16 cellular contexts compared by ENCODE assay signal in the genomic region with DNA sequence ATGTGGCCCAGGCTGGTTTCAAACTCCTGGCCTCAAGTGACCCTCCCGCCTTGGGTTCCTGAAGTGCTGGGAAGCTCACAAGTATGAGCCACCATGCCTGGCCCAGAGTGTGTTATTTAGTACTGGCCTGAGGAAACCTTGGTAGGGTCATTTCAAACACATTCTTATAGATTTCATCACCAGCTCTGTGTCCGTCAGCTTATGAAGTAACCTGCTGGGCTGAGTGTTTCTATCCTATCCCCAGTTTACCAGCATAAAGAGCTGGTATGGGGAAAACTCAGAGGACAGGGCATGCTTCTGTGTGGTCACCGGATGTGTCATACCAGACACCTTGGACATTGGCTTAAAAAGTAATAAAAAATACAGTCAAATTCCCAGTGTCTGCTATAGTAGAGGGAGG. TPM values are rescaled to one million over a fixed set of nuclear protein-coding genes. Genes with fewer than 3 reads are reported as not detected.
DNase-seq lines count a peak whose midpoint lies in the region; ATAC-seq and TF ChIP-seq lines count a peak whose summit lies in the region.
"Had no signal": no experiment of that assay in that cellular context is flagged by ENCODE, and none has a peak within 500 bp of the region (broad histone marks: within the 10 kb centered on the region; RNA-seq: fewer than 3 reads in every experiment).

No MANE protein-coding gene starts in this region.

- no peaks in the 10 kb centered on the region for H3K27me3 ChIP-seq in hepatocyte
- H3K27me3 ChIP-seq: pancreas had no signal

- ATAC-seq in GM21423 (IDR thresholded peaks at IDR 0.05; ENCODE audit: unreplicated experiment) = no peak
- ATAC-seq: K562, Right ventricle myocardium inferior had no signal

- 83% methylated on average over 3 of the region's 3 CpGs for WGBS in hepatocyte (ENCODE audit: low lambda C conversion rate, missing lambda C conversion rate)

- H3K36me3 ChIP-seq in hepatocyte (replicated peaks; ENCODE audit: insufficient read depth, low read depth) = no peaks in the 10 kb centered on the region

- DNase-seq in A172 (ENCODE audit: low spot score) (peak; percentile 92), HS-5 (ENCODE audit: low read depth) (peak; percentile 26), astrocyte of the hippocampus (ENCODE audit: low read depth, low spot score) (peak; percentile 43), hepatocyte (ENCODE audit: low spot score) (no peak), NCI-H1417 (lab: John Stamatoyannopoulos, UW) (no peak), Kasumi-1 (lab: John Stamatoyannopoulos, UW) (no peak)
- no peak for DNase-seq in activated CD8-positive, alpha-beta memory T cell treated with anti-CD3 and anti-CD28 coated beads for 24 hours
- DNase-seq: activated CD4-positive, alpha-beta T cell treated with anti-CD3 and anti-CD28 coated beads, Interleukin-2, amount 50 U/mL, for 4 hours; activated effector memory CD4-positive, alpha-beta T cell treated with anti-CD3 and anti-CD28 coated beads, Interleukin-2, amount 50 U/mL, for 16 hours; NCI-H1694; NCI-H69 had no signal

- no peaks in the 10 kb centered on the region for H3K9me2 ChIP-seq in hepatocyte (replicated peaks; ENCODE audit: insufficient read depth)

- H3K4me3 ChIP-seq in hepatocyte = no peak overlapping the region
- H3K4me3 ChIP-seq: K562, pancreas had no signal

- H3K27ac ChIP-seq in hepatocyte = peak overlapping the region; percentile 37

- no peaks in the 10 kb centered on the region for H3K9me3 ChIP-seq in hepatocyte (ENCODE audit: low read depth)
- H3K9me3 ChIP-seq: pancreas had no signal

- no peaks in the 10 kb centered on the region for H3K79me2 ChIP-seq in hepatocyte

- H3K4me2 ChIP-seq in hepatocyte = no peak overlapping the region

- TF ChIP-seq CTCF in hepatocyte (IDR thresholded peaks at IDR 0.05; ENCODE audit: poor library complexity) = no peak

- H4K20me1 ChIP-seq in hepatocyte (ENCODE audit: insufficient read depth, poor library complexity, severe bottlenecking) = no peaks in the 10 kb centered on the region

- H3K4me1 ChIP-seq in hepatocyte (ENCODE audit: insufficient read depth) = no peaks in the 10 kb centered on the region

- no peak overlapping the region for H2AFZ ChIP-seq in hepatocyte

RNA-seq across cellular contexts. Expression of a gene that starts 45.3 kb away (rescaled TPM):
- total RNA-seq in A172 (2014; rRNA removed; shearing (Covaris generic)) = 7.8 and 10.3 TPM in 2 replicates
- total RNA-seq in hepatocyte = 11.8 and 12.1 TPM in 2 replicates
- 4.4 and 7.7 TPM in 2 replicates for polyA plus RNA-seq in hepatocyte
- total RNA-seq: endothelial cell of umbilical vein had no signal
- polyA plus RNA-seq: K562 had no signal

Comparison
In these comparisons a context has a peak if more than half of its experiments do, and no peak if none do; other contexts are left out.
1. DNase-seq: peak in A172 (single experiment), HS-5 (single experiment) and astrocyte of the hippocampus (single experiment); none in hepatocyte (single experiment), NCI-H1417 (0 of 3), Kasumi-1 (0 of 2) and activated CD8-positive, alpha-beta memory T cell treated with anti-CD3 and anti-CD28 coated beads for 24 hours (single experiment).